ENCODE assay signal across 15 cellular contexts in genomic region chr4:174628206-174628605, GRCh38.
DNase-seq lines count a peak whose midpoint lies in the region; ATAC-seq and TF ChIP-seq lines count a peak whose summit lies in the region.
"Had no signal": no experiment of that assay in that cellular context is flagged by ENCODE, and none has a peak within 500 bp of the region (broad histone marks: within the 10 kb centered on the region; RNA-seq: fewer than 3 reads in every experiment).

No MANE protein-coding gene starts in this region.

- DNase-seq in inferior parietal cortex (ENCODE audit: extremely low spot score) (peak; percentile 50), occipital lobe (lab: John Stamatoyannopoulos, UW) (peak; percentile 1), NCI-H510A (lab: John Stamatoyannopoulos, UW) (no peak)
- DNase-seq in activated naive CD8-positive, alpha-beta T cell treated with anti-CD3 and anti-CD28 coated beads for 36 hours, result no peak
- DNase-seq: CD8-positive, alpha-beta T cell; COR-L47; DMS 273 treated with DMSO at 0.1 percent for 48 hours; DMS53; DND-41; EL had no signal

- no peaks in the 10 kb centered on the region for H3K4me1 Mint-ChIP-seq in activated naive CD8-positive, alpha-beta T cell treated with anti-CD3 and anti-CD28 coated beads for 36 hours
- H3K4me1 Mint-ChIP-seq: B cell had no signal

- no peak for ATAC-seq in HG03139 (IDR thresholded peaks at IDR 0.05; ENCODE audit: unreplicated experiment)
- ATAC-seq: CD8-positive, alpha-beta T cell; GM12878 had no signal

- TF ChIP-seq CTCF in VCaP (conservative IDR thresholded peaks at IDR 0.05), result no peak

- H3K27ac Mint-ChIP-seq in activated naive CD8-positive, alpha-beta T cell treated with anti-CD3 and anti-CD28 coated beads for 36 hours, result no peak overlapping the region
- H3K27ac Mint-ChIP-seq: B cell; CD8-positive, alpha-beta T cell had no signal

- no peaks in the 10 kb centered on the region for H3K9me3 Mint-ChIP-seq in activated naive CD8-positive, alpha-beta T cell treated with anti-CD3 and anti-CD28 coated beads for 36 hours
- H3K9me3 Mint-ChIP-seq: CD8-positive, alpha-beta T cell had no signal

- H3K27ac ChIP-seq in VCaP, result peak overlapping the region; percentile 73; the same call in 1 of the 2 replicates
- H3K27ac ChIP-seq: BLaER1 treated with 17β-estradiol and CSF1 and Interleukin-3, amounts not matched to agents 10 nM and 100 nM had no signal

- H3K4me3 Mint-ChIP-seq in activated naive CD8-positive, alpha-beta T cell treated with anti-CD3 and anti-CD28 coated beads for 36 hours, result no peak overlapping the region
- H3K4me3 Mint-ChIP-seq: B cell; CD8-positive, alpha-beta T cell had no signal

- H3K36me3 Mint-ChIP-seq in activated naive CD8-positive, alpha-beta T cell treated with anti-CD3 and anti-CD28 coated beads for 36 hours, result no peaks in the 10 kb centered on the region
- H3K36me3 Mint-ChIP-seq: CD8-positive, alpha-beta T cell had no signal

- H3K27me3 Mint-ChIP-seq in activated naive CD8-positive, alpha-beta T cell treated with anti-CD3 and anti-CD28 coated beads for 36 hours, result no peaks in the 10 kb centered on the region

Comparison
In these comparisons a context has a peak if more than half of its experiments do, and no peak if none do; other contexts are left out.
1. DNase-seq: peak in inferior parietal cortex (single experiment) and occipital lobe (single experiment); none in activated naive CD8-positive, alpha-beta T cell treated with anti-CD3 and anti-CD28 coated beads for 36 hours (single experiment) and NCI-H510A (single experiment).